Comparison of ENCODE assay signal across 9 cellular contexts in the genomic region with DNA sequence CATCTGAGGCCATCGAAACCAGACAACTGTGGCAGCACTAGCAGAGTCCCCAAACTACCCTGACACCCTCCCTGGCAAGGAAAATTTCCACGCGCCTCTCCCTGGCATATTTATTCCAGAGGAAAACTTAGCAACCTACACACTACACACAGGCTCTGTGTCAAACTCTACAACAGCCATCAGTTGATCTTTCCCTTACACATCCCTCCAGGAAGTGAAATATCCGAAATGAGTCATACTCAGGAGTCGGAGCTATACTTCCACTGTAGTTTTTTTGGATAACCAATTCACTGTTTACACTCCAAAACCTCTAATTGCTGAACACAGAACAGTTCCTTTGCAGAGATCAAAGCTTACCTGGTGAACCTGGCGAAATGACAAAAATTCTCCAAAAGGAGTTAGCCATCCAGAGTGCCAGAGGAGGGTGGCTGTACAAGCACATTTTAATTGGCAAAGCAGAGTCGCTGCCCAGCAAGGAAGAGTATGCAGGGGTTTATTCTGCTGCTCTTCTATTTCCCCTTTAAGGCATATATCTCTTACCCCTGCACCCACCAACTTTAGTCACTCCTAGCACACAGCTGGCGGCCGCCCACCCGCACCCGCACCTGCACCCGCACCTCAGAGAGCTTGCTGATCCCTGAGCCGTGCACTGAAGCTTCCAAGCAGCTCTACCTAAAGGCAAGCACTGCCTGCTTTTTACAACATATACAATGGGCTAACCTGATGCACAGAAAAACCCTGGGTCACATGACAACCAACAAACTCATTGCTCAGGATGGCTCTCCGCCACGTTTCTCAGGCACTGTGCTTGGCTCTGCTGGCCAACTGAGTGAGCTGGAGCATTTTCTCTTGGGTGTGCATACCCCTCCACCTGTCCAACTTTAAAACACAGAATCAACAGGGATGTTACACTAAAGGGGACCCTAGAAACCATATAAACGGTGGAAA. TPM values are rescaled to one million over a fixed set of nuclear protein-coding genes. Genes with fewer than 3 reads are reported as not detected.
DNase-seq lines count a peak whose midpoint lies in the region; ATAC-seq, FAIRE-seq and TF ChIP-seq lines count a peak whose summit lies in the region.
"Had no signal": no experiment of that assay in that cellular context is flagged by ENCODE, and none has a peak within 500 bp of the region (broad histone marks: within the 10 kb centered on the region; RNA-seq: fewer than 3 reads in every experiment).

No MANE protein-coding gene starts in this region.

- DNase-seq in DMS53 treated with DMSO at 0.1 percent for 48 hours (lab: John Stamatoyannopoulos, UW; ENCODE audit: unreplicated experiment): peak; percentile 74
- peak; percentile 66 for DNase-seq in RCC 7860 (ENCODE audit: low spot score)
- peak; percentile 65 for DNase-seq in fibroblast of peridontal ligament (ENCODE audit: extremely low read depth)
- no peak for DNase-seq in progenitor cell of endocrine pancreas (ENCODE audit: low spot score, unreplicated experiment)

- no peaks in the 10 kb centered on the region for H3K27me3 Mint-ChIP-seq in progenitor cell of endocrine pancreas

- TF ChIP-seq CTCF in progenitor cell of endocrine pancreas (IDR thresholded peaks at IDR 0.05; ENCODE audit: unreplicated experiment): no peak

- no peaks in the 10 kb centered on the region for H3K36me3 Mint-ChIP-seq in progenitor cell of endocrine pancreas (ENCODE audit: insufficient read depth)

- H3K9me3 Mint-ChIP-seq in progenitor cell of endocrine pancreas (ENCODE audit: low read depth): no peaks in the 10 kb centered on the region

- FAIRE-seq in RCC 7860 (lab: Jason Lieb, UNC): peak; percentile 82
- FAIRE-seq: H1 had no signal

- H3K4me1 Mint-ChIP-seq in progenitor cell of endocrine pancreas (ENCODE audit: low read depth): peaks cover 32% of the 10 kb centered on the region

- H3K27ac Mint-ChIP-seq in progenitor cell of endocrine pancreas: peak overlapping the region; percentile 83

- no peak overlapping the region for H3K4me3 Mint-ChIP-seq in progenitor cell of endocrine pancreas (ENCODE audit: low read depth)

- ATAC-seq in HG02763 (IDR thresholded peaks at IDR 0.05; ENCODE audit: unreplicated experiment) (no peak), GM21619 (IDR thresholded peaks at IDR 0.05; ENCODE audit: unreplicated experiment) (no peak), GM21723 (IDR thresholded peaks at IDR 0.05; ENCODE audit: unreplicated experiment) (no peak), HG03460 (IDR thresholded peaks at IDR 0.05; ENCODE audit: unreplicated experiment) (no peak)

RNA-seq across cellular contexts. Expression of a gene that starts 54.9 kb away (rescaled TPM):
- 189 and 211 TPM in 2 replicates for total RNA-seq in progenitor cell of endocrine pancreas
